In genomic region chr12:52537101-52537500, GRCh38 we compare ENCODE assay signal across 16 cellular contexts. TPM values are rescaled to one million over a fixed set of nuclear protein-coding genes. Genes with fewer than 3 reads are reported as not detected.
DNase-seq lines count a peak whose midpoint lies in the region; ATAC-seq and TF ChIP-seq lines count a peak whose summit lies in the region.
"Had no signal": no experiment of that assay in that cellular context is flagged by ENCODE, and none has a peak within 500 bp of the region (broad histone marks: within the 10 kb centered on the region; RNA-seq: fewer than 3 reads in every experiment).

No MANE protein-coding gene starts in this region.

- H3K27ac ChIP-seq in RWPE1 (peak overlapping the region; percentile 47), spleen (no peak overlapping the region), mammary epithelial cell (ENCODE audit: insufficient read depth, low read depth, low read length) (no peak overlapping the region)
- H3K27ac ChIP-seq: C4-2B had no signal

- in situ Hi-C loops in mammary epithelial cell (cut with MboI; ENCODE audit: low sequenced_read_pairs in 2 of 2) = no loop called here

- intact Hi-C loops in left ventricle myocardium superior (cut with micrococcal nuclease) (no loop called here), left cardiac atrium (cut with DNase I) (no loop called here), spleen (cut with DNase I; ENCODE audit: low total_unique reads) (no loop called here), mammary epithelial cell (cut with micrococcal nuclease) (no loop called here)

- TF ChIP-seq POLR2A in spleen (IDR thresholded peaks at IDR 0.05) = no peak

- POLR2A ChIA-PET in RWPE1 (lab: Yijun Ruan, JAX; ENCODE audit: low non-redundant PET) = no interaction called here

- H3K4me3 ChIP-seq in spleen (no peak overlapping the region), mammary epithelial cell (replicated peaks in 1 of 3; ENCODE audit: insufficient read depth in 1 of 3, low read depth in 2 of 3, low read length in 3 of 3) (no peak overlapping the region)
- H3K4me3 ChIP-seq: GM23338 had no signal

- no peak for TF ChIP-seq CTCF in RWPE1 (conservative IDR thresholded peaks at IDR 0.05; ENCODE audit: low read depth)
- TF ChIP-seq CTCF in nephron progenitor cell (IDR thresholded peaks at IDR 0.05) = no peak
- no peak for TF ChIP-seq CTCF in spleen (IDR thresholded peaks at IDR 0.05 in 8 of 11, conservative IDR thresholded peaks at IDR 0.05 in 3 of 11)
- TF ChIP-seq CTCF in mammary epithelial cell (conservative IDR thresholded peaks at IDR 0.05 in 1 of 2, IDR thresholded peaks at IDR 0.05 in 1 of 2; ENCODE audit: extremely low read depth in 1 of 2, insufficient read depth in 1 of 2, low read depth in 1 of 2, low read length in 2 of 2) = no peak

- H2AFZ ChIP-seq in mammary epithelial cell (ENCODE audit: low read depth, low read length) = no peak overlapping the region
- H2AFZ ChIP-seq: GM23338 had no signal

- H4K20me1 ChIP-seq in mammary epithelial cell (ENCODE audit: insufficient read depth, low read length) = no peaks in the 10 kb centered on the region

- H3K27me3 ChIP-seq in spleen (replicated peaks in 1 of 7) = peaks cover 0 to 8% (median 0%) of the 10 kb centered on the region in 7 donors
- H3K27me3 ChIP-seq in mammary epithelial cell (ENCODE audit: insufficient read depth, low read length) = no peaks in the 10 kb centered on the region

- no peak for DNase-seq in left ventricle myocardium superior
- DNase-seq in left cardiac atrium = no peak
- no peak for DNase-seq in RWPE1 (ENCODE audit: low spot score)
- DNase-seq in nephron progenitor cell = no peak
- peak; percentile 72 for DNase-seq in spleen
- no peak for DNase-seq in mammary epithelial cell
- DNase-seq in activated CD8-positive, alpha-beta memory T cell treated with anti-CD3 and anti-CD28 coated beads, Interleukin-2, amount 50 U/mL, for 4 hours = no peak
- DNase-seq in GM19238 (ENCODE audit: insufficient read length, low spot score) = no peak
- DNase-seq: ACHN; BE2C; Caco-2; CD4-positive, alpha-beta T cell; HCEC 1CT had no signal

- H3K4me1 ChIP-seq in spleen (peaks cover 0 to 7% (median 0%) of the 10 kb centered on the region in 6 donors), mammary epithelial cell (ENCODE audit: insufficient read depth, low read length) (peaks cover 22% of the 10 kb centered on the region)
- H3K4me1 ChIP-seq: BE2C had no signal

- no peaks in the 10 kb centered on the region for H3K79me2 ChIP-seq in mammary epithelial cell (ENCODE audit: insufficient read depth, low read length)

- no peaks in the 10 kb centered on the region for H3K36me3 Mint-ChIP-seq in nephron progenitor cell (ENCODE audit: low read depth)

- no peaks in the 10 kb centered on the region for H3K9me3 Mint-ChIP-seq in nephron progenitor cell
- H3K9me3 Mint-ChIP-seq: CD4-positive, alpha-beta T cell; GM23338 had no signal

- ATAC-seq in left ventricle myocardium superior = peak; percentile 26
- ATAC-seq in left cardiac atrium = no peak
- ATAC-seq: GM23338 had no signal

- H3K4me2 ChIP-seq in mammary epithelial cell (ENCODE audit: insufficient read depth, low read depth, low read length) = no peak overlapping the region
- H3K4me2 ChIP-seq: GM23338 had no signal

- BruUV-seq in mammary epithelial cell (replicated peaks; lab: Mats Ljungman, UMichigan) = no TSS peak

- H3K9ac ChIP-seq in mammary epithelial cell (ENCODE audit: insufficient read depth, low read length) = no peak overlapping the region

- no peaks in the 10 kb centered on the region for H3K9me3 ChIP-seq in spleen
- no peaks in the 10 kb centered on the region for H3K9me3 ChIP-seq in mammary epithelial cell (replicated peaks; ENCODE audit: insufficient read depth, low read length)
- H3K9me3 ChIP-seq: BE2C, Caco-2 had no signal

- 76 to 91% (median 77%) methylated on average over 3 of the region's 3 CpGs for WGBS in spleen, 5 donors
- no CpG with 5 or more reads among the region's 3 CpGs for WGBS in mammary epithelial cell (ENCODE audit: low coverage, missing lambda C conversion rate)

- CTCF ChIA-PET in RWPE1 (lab: Yijun Ruan, JAX) = no interaction called here
- CTCF ChIA-PET in mammary epithelial cell (lab: Charles Lee; ENCODE audit: low non-redundant PET) = interaction anchor here (0.7 kb wide), 1 partner anchor 165 kb away, joined by 7 read pairs; no protein-coding TSS in a partner anchor

- H3K4me3 Mint-ChIP-seq in nephron progenitor cell = no peak overlapping the region
- H3K4me3 Mint-ChIP-seq: CD4-positive, alpha-beta T cell; GM23338 had no signal

- dilution Hi-C loops in mammary epithelial cell (cut with HindIII; ENCODE audit: low sequenced_read_pairs) = no loop called here

- H3K27me3 Mint-ChIP-seq in nephron progenitor cell (ENCODE audit: low read depth, poor library complexity) = no peaks in the 10 kb centered on the region
- H3K27me3 Mint-ChIP-seq: CD4-positive, alpha-beta T cell had no signal

- peak overlapping the region; percentile 18 for H3K27ac Mint-ChIP-seq in nephron progenitor cell
- H3K27ac Mint-ChIP-seq: CD4-positive, alpha-beta T cell; GM23338 had no signal

- H3K36me3 ChIP-seq in spleen (no peaks in the 10 kb centered on the region), mammary epithelial cell (ENCODE audit: insufficient read depth, low read length) (no peaks in the 10 kb centered on the region)
- H3K36me3 ChIP-seq: BE2C had no signal

- H3K4me1 Mint-ChIP-seq in nephron progenitor cell = peaks cover 27% of the 10 kb centered on the region
- H3K4me1 Mint-ChIP-seq: GM23338 had no signal

RNA-seq across cellular contexts. Expression of gene KRT71, which starts 15.8 kb away (rescaled TPM):
- total RNA-seq in left ventricle myocardium superior = not detected
- total RNA-seq in left cardiac atrium = not detected
- not detected for total RNA-seq in spleen
- polyA plus RNA-seq in spleen = not detected
- total RNA-seq in mammary epithelial cell = not detected
- not detected for polyA plus RNA-seq in mammary epithelial cell
- polyA minus RNA-seq in mammary epithelial cell = not detected
- total RNA-seq: CD4-positive, alpha-beta T cell; GM23338; HT-29 had no signal
- polyA plus RNA-seq: GM23338 had no signal

RNA-seq across cellular contexts. Expression of gene KRT5, which starts 16.9 kb away (rescaled TPM):
- 1.1 TPM for total RNA-seq in left ventricle myocardium superior
- 1 to 10 TPM; 1.2 to 4.6 TPM for total RNA-seq in left cardiac atrium
- total RNA-seq in spleen = 1 to 10 TPM in 2 of 7 donors, under 1 TPM in 2, not detected in 3; 0.23 to 1.5 (median 0.85) TPM
- polyA plus RNA-seq in spleen = 1 to 10 TPM in 1 of 3 donors, under 1 TPM in 2; 0.93 to 1.9 (median 0.96) TPM
- total RNA-seq in mammary epithelial cell = 1,000 to 10,000 TPM; 7,365 to 9,297 TPM
- 8,158 TPM for polyA plus RNA-seq in mammary epithelial cell
- 8,553 TPM for polyA minus RNA-seq in mammary epithelial cell
- total RNA-seq: GM23338, HT-29 had no signal
- polyA plus RNA-seq: GM23338 had no signal

RNA-seq across cellular contexts. Expression of gene KRT74, which starts 36.5 kb away (rescaled TPM):
- total RNA-seq in left ventricle myocardium superior (not detected), left cardiac atrium (not detected), spleen (not detected), mammary epithelial cell (not detected)
- polyA plus RNA-seq in spleen (not detected), mammary epithelial cell (0.05 TPM)
- polyA minus RNA-seq in mammary epithelial cell = not detected
- total RNA-seq: Caco-2, GM23338, HT-29 had no signal
- polyA plus RNA-seq: GM23338 had no signal

RNA-seq across cellular contexts. Expression of gene KRT6A, which starts 44.0 kb away (rescaled TPM):
- total RNA-seq in left ventricle myocardium superior = 0.27 TPM
- total RNA-seq in left cardiac atrium = 1 to 10 TPM in 1 of 2 donors, under 1 TPM in 1; 0.24 to 1.2 TPM
- total RNA-seq in spleen = not detected
- polyA plus RNA-seq in spleen = under 1 TPM; 0.42 to 0.83 (median 0.45) TPM
- 1,000 to 10,000 TPM; 5,785 to 6,260 TPM for total RNA-seq in mammary epithelial cell
- 8,475 TPM for polyA plus RNA-seq in mammary epithelial cell
- polyA minus RNA-seq in mammary epithelial cell = 6,728 TPM
- total RNA-seq: CD4-positive, alpha-beta T cell; GM23338; HT-29 had no signal
- polyA plus RNA-seq: GM23338 had no signal

Comparison
In these comparisons a context has a peak if more than half of its experiments do, and no peak if none do; other contexts are left out.
1. RNA of gene KRT5, which starts 16.9 kb away (total RNA-seq): 7,365 to 9,297 TPM in mammary epithelial cell; 1.2 to 4.6 TPM in left cardiac atrium, 1.1 TPM in left ventricle myocardium superior (single experiment) and 0.23 to 1.5 TPM in spleen; every median in the first group is over 1,000 times any median in the second.